In the genomic region with DNA sequence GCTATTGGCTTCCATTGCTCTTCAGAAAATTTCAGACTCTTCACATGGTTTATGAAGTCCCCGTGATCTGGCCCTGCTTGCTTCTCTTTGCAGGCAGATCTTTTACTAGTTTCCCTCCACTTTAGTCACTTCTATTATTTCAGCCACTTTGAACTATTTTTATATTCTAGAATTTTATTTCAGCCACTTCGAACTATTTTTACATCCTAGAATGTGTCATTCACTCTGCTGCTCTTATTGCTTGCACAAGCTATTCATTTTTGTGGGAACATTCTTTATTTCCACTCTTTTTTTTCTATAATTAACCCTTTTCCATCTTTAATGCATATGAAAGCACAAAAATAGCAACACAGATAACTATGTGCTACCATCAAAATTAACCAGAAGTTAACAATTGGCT, we compare ENCODE assay signal across 24 cellular contexts. TPM values are rescaled to one million over a fixed set of nuclear protein-coding genes. Genes with fewer than 3 reads are reported as not detected.
"Had no signal": no experiment of that assay in that cellular context is flagged by ENCODE, and none has a peak within 500 bp of the region (broad histone marks: within the 10 kb centered on the region; RNA-seq: fewer than 3 reads in every experiment).

No MANE protein-coding gene starts in this region.

- H3K9me3 Mint-ChIP-seq: IgD-negative memory B cell had no signal

- H3K4me2 ChIP-seq: KMS-11 had no signal

- H3K9ac ChIP-seq: KMS-11 had no signal

- H3K27ac ChIP-seq: HL-60, SJSA1, SK-N-MC had no signal

- ATAC-seq: K562 had no signal

- DNase-seq: MG63; NCI-H1092; NCI-H1105 treated with DMSO at 0.1 percent for 48 hours; NCI-H1417 treated with DMSO at 0.1 percent for 48 hours; NCI-H146; NCI-H1694 treated with DMSO at 0.1 percent for 48 hours; NCI-H1930; NCI-H2081; NCI-H2107; NCI-H2227 treated with DMSO at 0.1 percent for 48 hours; NCI-H524; NCI-H526 treated with DMSO at 0.1 percent for 48 hours; NCI-H774; NK-92 treated with Interleukin-12 subunit alpha and Interleukin-12 subunit beta, amount 100 ng/mL, for 24 hours; Right ventricle myocardium superior; RPMI8226; SIG-M5 had no signal

- H3K4me3 Mint-ChIP-seq: IgD-negative memory B cell had no signal

- H3K9me3 ChIP-seq: MG63, SJSA1 had no signal

- H3K4me3 ChIP-seq: K562, MG63, SJSA1, SK-N-MC had no signal

- H3K36me3 ChIP-seq: MG63, SJSA1 had no signal

- H3K27me3 ChIP-seq: MG63, SJSA1 had no signal

- H3K4me1 ChIP-seq: SJSA1 had no signal

RNA-seq across cellular contexts. Expression of gene TSHR, which starts 24.5 kb away (rescaled TPM):
- total RNA-seq: K562, NCI-H460, Right ventricle myocardium superior, SJSA1 had no signal
- polyA plus RNA-seq: IgD-negative memory B cell had no signal
